ENCODE assay signal across 22 cellular contexts in genomic region chr6:148273962-148274752, GRCh38.
A peak's percentile ranks its signal among the peaks of the same experiment; 100 is the strongest.
DNase-seq lines count a peak whose midpoint lies in the region; ATAC-seq, FAIRE-seq and TF ChIP-seq lines count a peak whose summit lies in the region.
"Had no signal": no experiment of that assay in that cellular context is flagged by ENCODE, and none has a peak within 500 bp of the region (broad histone marks: within the 10 kb centered on the region; RNA-seq: fewer than 3 reads in every experiment).

No MANE protein-coding gene starts in this region.

- no peaks in the 10 kb centered on the region for H3K79me2 ChIP-seq in endothelial cell of umbilical vein (ENCODE audit: control insufficient read depth, insufficient read depth, low read length)

- POLR2A ChIA-PET in endothelial cell of umbilical vein (lab: Charles Lee), result no interaction called here

- no peak overlapping the region for H3K4me2 ChIP-seq in endothelial cell of umbilical vein (ENCODE audit: insufficient read depth, low read length)

- peak overlapping the region; percentile 71 for H3K4me3 ChIP-seq in AG10803 (ENCODE audit: low read length)
- H3K4me3 ChIP-seq in endothelial cell of umbilical vein (replicated peaks in 1 of 3; ENCODE audit: insufficient read depth in 1 of 3, low read depth in 1 of 3, low read length in 3 of 3), result no peak overlapping the region
- no peak overlapping the region for H3K4me3 ChIP-seq in prostate gland
- H3K4me3 ChIP-seq: BLaER1 treated with 17β-estradiol and CSF1 and Interleukin-3, amounts not matched to agents 10 nM and 100 nM; esophagus squamous epithelium; skin epidermis; thoracic aorta had no signal

- DNase-seq in AG10803 (ENCODE audit: low read depth) (peak; percentile 42), endothelial cell of umbilical vein (ENCODE audit: low read depth, low spot score) (no peak), T-helper 2 cell (no peak), prostate gland (ENCODE audit: low spot score) (no peak)
- DNase-seq: activated CD8-positive, alpha-beta memory T cell treated with anti-CD3 and anti-CD28 coated beads for 24 hours; amniotic stem cell; DMS53; esophagus squamous epithelium; NCI-H1092; NK-92 treated with Interleukin-12 subunit alpha and Interleukin-12 subunit beta, amount 100 ng/mL, for 24 hours; occipital lobe; T-helper 1 cell; WERI-Rb-1 had no signal

- H3K36me3 ChIP-seq in endothelial cell of umbilical vein (ENCODE audit: control insufficient read depth in 2 of 2, extremely low read depth in 1 of 2, insufficient read depth in 2 of 2, low read length in 2 of 2), result no peaks in the 10 kb centered on the region
- H3K36me3 ChIP-seq in prostate gland, result no peaks in the 10 kb centered on the region
- H3K36me3 ChIP-seq: BLaER1 treated with 17β-estradiol and CSF1 and Interleukin-3, amounts not matched to agents 10 nM and 100 nM; esophagus squamous epithelium; thoracic aorta; WERI-Rb-1 had no signal

- dilution Hi-C loops in endothelial cell of umbilical vein (cut with MboI; ENCODE audit: extremely low pct_ligation_motif_present, low sequenced_read_pairs), result no loop called here

- no peaks in the 10 kb centered on the region for H3K9me1 ChIP-seq in endothelial cell of umbilical vein (replicated peaks; ENCODE audit: control insufficient read depth, extremely low read depth, insufficient read depth, low read length)

- H3K9ac ChIP-seq in endothelial cell of umbilical vein (replicated peaks; ENCODE audit: extremely low read depth, insufficient read depth, low read length), result no peak overlapping the region
- H3K9ac ChIP-seq: BLaER1 treated with 17β-estradiol and CSF1 and Interleukin-3, amounts not matched to agents 10 nM and 100 nM had no signal

- H3K9me3 ChIP-seq in endothelial cell of umbilical vein (replicated peaks; ENCODE audit: control insufficient read depth, insufficient read depth, low read length) (no peaks in the 10 kb centered on the region), prostate gland (no peaks in the 10 kb centered on the region)
- H3K9me3 ChIP-seq: BLaER1 treated with 17β-estradiol and CSF1 and Interleukin-3, amounts not matched to agents 10 nM and 100 nM; esophagus squamous epithelium; thoracic aorta had no signal

- CTCF ChIA-PET in endothelial cell of umbilical vein (lab: Charles Lee), result no interaction called here

- WGBS in prostate gland, result 50% methylated on average over 5 of the region's 5 CpGs

- no peaks in the 10 kb centered on the region for H4K20me1 ChIP-seq in endothelial cell of umbilical vein (replicated peaks; ENCODE audit: control insufficient read depth, extremely low read depth, insufficient read depth, low read length)
- H4K20me1 ChIP-seq: BLaER1 treated with 17β-estradiol and CSF1 and Interleukin-3, amounts not matched to agents 10 nM and 100 nM had no signal

- H2AFZ ChIP-seq in endothelial cell of umbilical vein (ENCODE audit: low read depth, low read length), result no peak overlapping the region

- intact Hi-C loops in endothelial cell of umbilical vein (cut with micrococcal nuclease), result no loop called here
- intact Hi-C loops in prostate gland (cut with DNase I), result no loop called here

- no peak for TF ChIP-seq POLR2A in endothelial cell of umbilical vein (IDR thresholded peaks at IDR 0.05; ENCODE audit: low read depth, low read length)
- no peak for TF ChIP-seq POLR2A in prostate gland (IDR thresholded peaks at IDR 0.05)

- no peak overlapping the region for H3K27ac ChIP-seq in endothelial cell of umbilical vein (ENCODE audit: insufficient read depth, low read depth, low read length)
- peak overlapping the region; percentile 2 for H3K27ac ChIP-seq in layer of hippocampus (ENCODE audit: low read depth, low read length)
- H3K27ac ChIP-seq in prostate gland, result no peak overlapping the region
- H3K27ac ChIP-seq: BLaER1 treated with 17β-estradiol and CSF1 and Interleukin-3, amounts not matched to agents 10 nM and 100 nM; thoracic aorta; WERI-Rb-1 had no signal

- no TSS peak for BruUV-seq in endothelial cell of umbilical vein (replicated peaks; lab: Mats Ljungman, UMichigan)

- H3K27me3 ChIP-seq in endothelial cell of umbilical vein (ENCODE audit: control insufficient read depth in 2 of 2, insufficient read depth in 2 of 2, low read length in 2 of 2), result no peaks in the 10 kb centered on the region
- H3K27me3 ChIP-seq in layer of hippocampus (ENCODE audit: control insufficient read depth, insufficient read depth, low read length), result no peaks in the 10 kb centered on the region
- H3K27me3 ChIP-seq in prostate gland (replicated peaks; ENCODE audit: insufficient read depth), result no peaks in the 10 kb centered on the region
- H3K27me3 ChIP-seq: BLaER1 treated with 17β-estradiol and CSF1 and Interleukin-3, amounts not matched to agents 10 nM and 100 nM; esophagus squamous epithelium had no signal

- ATAC-seq in HG02763 (IDR thresholded peaks at IDR 0.05; ENCODE audit: unreplicated experiment) (no peak), GM18870 (IDR thresholded peaks at IDR 0.05; ENCODE audit: unreplicated experiment) (no peak)
- ATAC-seq: activated T-helper 17 cell treated with anti-CD3 and anti-CD28 coated beads, Interleukin-2, amount 50 U/mL, for 72 hours; left lobe of liver had no signal

- peak; percentile 8 for FAIRE-seq in endothelial cell of umbilical vein (lab: Jason Lieb, UNC)

- no peak for TF ChIP-seq EP300 in Ishikawa (IDR thresholded peaks at IDR 0.05; ENCODE audit: borderline replicate concordance)

- peaks cover 30% of the 10 kb centered on the region for H3K4me1 ChIP-seq in endothelial cell of umbilical vein (ENCODE audit: control insufficient read depth, extremely low read depth, insufficient read depth, low read length)
- H3K4me1 ChIP-seq in prostate gland (replicated peaks), result no peaks in the 10 kb centered on the region

- peak; percentile 5; the same call in 1 of the 2 replicates for TF ChIP-seq RAD21 in Ishikawa (IDR thresholded peaks at IDR 0.05; ENCODE audit: low read depth)

- TF ChIP-seq CTCF in AG10803 (conservative IDR thresholded peaks at IDR 0.05; ENCODE audit: low read length), result peak; percentile 37
- TF ChIP-seq CTCF in endothelial cell of umbilical vein (IDR thresholded peaks at IDR 0.05; ENCODE audit: extremely low read depth in 1 of 2, insufficient read depth in 1 of 2, low read depth in 1 of 2, low read length in 2 of 2), result no peak
- TF ChIP-seq CTCF in prostate gland (IDR thresholded peaks at IDR 0.05), result no peak

TF ChIP-seq in Ishikawa, 13 proteins besides CTCF, POLR2A, EP300 and RAD21 (continues in another document):
- no peak for TF ChIP-seq FOXM1 (IDR thresholded peaks at IDR 0.05; ENCODE audit: borderline replicate concordance, low read depth)
- no peak for TF ChIP-seq TEAD4 (IDR thresholded peaks at IDR 0.05)
- TF ChIP-seq ZBTB7A (IDR thresholded peaks at IDR 0.05; ENCODE audit: low read depth), result no peak
- TF ChIP-seq NFIC (IDR thresholded peaks at IDR 0.05), result no peak
- TF ChIP-seq TCF12 (IDR thresholded peaks at IDR 0.05; ENCODE audit: low read depth), result no peak
- TF ChIP-seq CEBPB (IDR thresholded peaks at IDR 0.05), result no peak
- TF ChIP-seq MAX (IDR thresholded peaks at IDR 0.05), result no peak

TF ChIP-seq in endothelial cell of umbilical vein, 7 proteins besides CTCF, POLR2A, EP300 and RAD21:
- TF ChIP-seq FOS (IDR thresholded peaks at IDR 0.05; ENCODE audit: borderline replicate concordance, insufficient read depth, low read length) (no peak), GATA2 (IDR thresholded peaks at IDR 0.05; ENCODE audit: insufficient read depth, insufficient read length, low read depth, low read length) (no peak), MAX (IDR thresholded peaks at IDR 0.05; ENCODE audit: insufficient read depth, insufficient read length) (no peak), JUN (IDR thresholded peaks at IDR 0.05; ENCODE audit: borderline replicate concordance, insufficient read depth, insufficient read length, low read depth) (no peak), POLR2AphosphoS5 (IDR thresholded peaks at IDR 0.05; ENCODE audit: insufficient read depth, low read depth, low read length) (no peak), MYC (IDR thresholded peaks at IDR 0.05; ENCODE audit: low read depth, low read length) (no peak), EZH2 (IDR thresholded peaks at IDR 0.05; ENCODE audit: borderline replicate concordance, low read depth, low read length, severe bottlenecking) (no peak)
